Comparison of ENCODE assay signal across 19 cellular contexts in the genomic region with DNA sequence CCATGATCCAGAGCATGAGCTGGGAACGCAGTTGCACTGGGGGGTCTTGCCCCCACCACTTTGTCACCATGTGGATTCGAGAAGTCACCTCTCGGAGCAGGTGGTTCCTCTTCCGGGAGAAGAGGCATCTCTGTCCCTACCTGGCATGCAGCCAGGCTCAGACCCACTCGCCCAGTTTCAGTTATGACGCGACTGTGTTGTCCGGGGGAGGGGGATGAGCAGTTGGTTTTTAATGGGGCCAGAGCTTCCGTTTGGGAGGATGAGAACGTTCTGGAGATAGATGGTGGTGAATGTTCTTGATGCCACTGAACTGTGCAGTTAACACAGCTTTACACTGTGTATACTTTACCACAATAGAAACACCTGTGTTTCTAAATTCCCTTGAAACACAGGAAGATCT.
"Had no signal": no experiment of that assay in that cellular context is flagged by ENCODE, and none has a peak within 500 bp of the region (broad histone marks: within the 10 kb centered on the region; RNA-seq: fewer than 3 reads in every experiment).

No MANE protein-coding gene starts in this region.

- H3K4me3 ChIP-seq: adrenal gland, colonic mucosa, heart right ventricle, mucosa of descending colon, skin epidermis, stomach had no signal

- FAIRE-seq: frontal cortex had no signal

- H3K27ac Mint-ChIP-seq: activated CD4-positive, alpha-beta T cell treated with anti-CD3 and anti-CD28 coated beads, Interleukin-2, amount 10 ng/mL, durations not matched to agents 7 days and 5 days; activated naive CD4-positive, alpha-beta T cell treated with anti-CD3 and anti-CD28 coated beads for 36 hours; activated T-helper 17 cell treated with anti-CD3 and anti-CD28 coated beads, Interleukin-2, amount 50 U/mL, for 72 hours; naive thymus-derived CD8-positive, alpha-beta T cell had no signal

- ATAC-seq: activated T-helper 17 cell treated with anti-CD3 and anti-CD28 coated beads, Interleukin-2, amount 50 U/mL, for 72 hours; heart right ventricle; left lobe of liver; mucosa of descending colon; naive thymus-derived CD8-positive, alpha-beta T cell had no signal

- H3K9me3 ChIP-seq: adrenal gland, colonic mucosa, heart right ventricle, mucosa of descending colon, neutrophil, stomach had no signal

- H3K4me1 ChIP-seq: adrenal gland, colonic mucosa, heart right ventricle, stomach had no signal

- H3K4me3 Mint-ChIP-seq: activated CD4-positive, alpha-beta T cell treated with anti-CD3 and anti-CD28 coated beads, Interleukin-2, amount 10 ng/mL, durations not matched to agents 7 days and 5 days; activated naive CD4-positive, alpha-beta T cell treated with anti-CD3 and anti-CD28 coated beads for 36 hours; activated T-helper 17 cell treated with anti-CD3 and anti-CD28 coated beads, Interleukin-2, amount 50 U/mL, for 72 hours; naive thymus-derived CD8-positive, alpha-beta T cell had no signal

- H3K27me3 ChIP-seq: adrenal gland, colonic mucosa had no signal

- H3K4me1 Mint-ChIP-seq: activated CD4-positive, alpha-beta T cell treated with anti-CD3 and anti-CD28 coated beads, Interleukin-2, amount 10 ng/mL, durations not matched to agents 7 days and 5 days; activated T-helper 17 cell treated with anti-CD3 and anti-CD28 coated beads, Interleukin-2, amount 50 U/mL, for 72 hours; naive thymus-derived CD8-positive, alpha-beta T cell had no signal

- H3K36me3 ChIP-seq: adrenal gland, colonic mucosa, heart right ventricle, neutrophil, stomach had no signal

- H3K27me3 Mint-ChIP-seq: activated CD4-positive, alpha-beta T cell treated with anti-CD3 and anti-CD28 coated beads, Interleukin-2, amount 10 ng/mL, durations not matched to agents 7 days and 5 days had no signal

- H3K27ac ChIP-seq: adrenal gland, colonic mucosa, heart right ventricle, neutrophil, skin epidermis, stomach had no signal

- DNase-seq: activated CD4-positive, alpha-beta T cell treated with anti-CD3 and anti-CD28 coated beads, Interleukin-2, amount 10 ng/mL, durations not matched to agents 7 days and 5 days; activated CD4-positive, CD25-positive, alpha-beta regulatory T cell; activated naive CD4-positive, alpha-beta T cell treated with anti-CD3 and anti-CD28 coated beads for 36 hours; activated T-cell treated with anti-CD3 and anti-CD28 coated beads for 4 hours; adrenal gland; caudate nucleus; colonic mucosa; effector CD4-positive, alpha-beta T cell; heart right ventricle; islet precursor cell; mammary epithelial cell; mucosa of descending colon; naive thymus-derived CD8-positive, alpha-beta T cell; stomach had no signal
